In the genomic region with DNA sequence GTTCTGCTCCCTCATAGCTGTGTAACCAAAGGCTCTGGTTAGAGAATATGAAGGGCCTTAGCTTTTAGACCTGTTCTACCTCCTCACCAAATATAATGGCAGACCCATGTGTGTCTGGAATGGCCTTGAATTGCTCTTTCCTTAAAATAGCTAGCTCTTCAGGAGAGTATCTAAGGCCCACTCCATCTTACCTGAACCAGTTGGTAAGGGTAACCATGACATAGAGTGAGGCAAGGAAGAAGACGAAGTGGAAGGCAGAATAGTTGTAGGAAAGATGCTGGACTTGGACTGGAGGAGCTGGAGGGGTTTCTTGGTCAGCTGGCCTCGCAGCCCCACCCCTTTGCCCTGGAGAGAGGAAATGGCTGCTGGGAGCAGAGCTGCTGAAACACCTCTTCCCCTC, we compare ENCODE assay signal across 1 cellular context.
TF ChIP-seq lines count a peak whose summit lies in the region.

No MANE protein-coding gene starts in this region.

TF ChIP-seq in GM12878, 131 proteins besides CTCF, POLR2A, EP300 and RAD21:
- TF ChIP-seq PML (IDR thresholded peaks at IDR 0.05; ENCODE audit: low read length), result 0 out of 2 replicates have a peak, but pooled peaks have one; percentile 39
- no peak for TF ChIP-seq KLF5 (IDR thresholded peaks at IDR 0.05; ENCODE audit: partially characterized antibody)
